In the genomic region with DNA sequence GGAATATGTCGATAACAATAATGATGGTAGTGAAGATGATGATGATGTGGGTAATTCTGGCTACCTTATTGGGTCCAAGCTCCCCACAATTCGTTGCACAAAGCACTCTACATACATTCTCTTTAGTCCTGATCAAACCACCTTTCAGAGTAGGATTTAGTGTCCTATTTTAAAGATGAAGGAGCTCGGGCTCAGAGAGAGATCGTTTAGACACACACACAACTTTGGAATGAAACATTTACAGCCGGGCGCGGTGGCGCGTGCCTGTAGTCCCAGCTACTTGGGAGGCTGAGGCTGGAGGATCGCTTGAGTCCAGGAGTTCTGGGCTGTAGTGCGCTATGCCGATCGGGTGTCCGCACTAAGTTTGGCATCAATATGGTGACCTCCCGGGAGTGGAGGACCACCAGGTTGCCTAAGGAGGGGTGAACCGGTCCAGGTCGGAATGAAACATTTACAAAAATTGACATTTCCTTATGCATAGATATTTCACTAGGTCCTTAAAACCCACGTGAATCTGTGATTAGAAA, we compare ENCODE assay signal across 2 cellular contexts.
TF ChIP-seq lines count a peak whose summit lies in the region.

No MANE protein-coding gene starts in this region.

TF ChIP-seq in A549, 52 proteins besides CTCF, POLR2A, EP300 and RAD21 (continued from another document):
- TF ChIP-seq MYC (IDR thresholded peaks at IDR 0.05; ENCODE audit: borderline replicate concordance, low read length), result no peak
- TF ChIP-seq, protein P1, sequence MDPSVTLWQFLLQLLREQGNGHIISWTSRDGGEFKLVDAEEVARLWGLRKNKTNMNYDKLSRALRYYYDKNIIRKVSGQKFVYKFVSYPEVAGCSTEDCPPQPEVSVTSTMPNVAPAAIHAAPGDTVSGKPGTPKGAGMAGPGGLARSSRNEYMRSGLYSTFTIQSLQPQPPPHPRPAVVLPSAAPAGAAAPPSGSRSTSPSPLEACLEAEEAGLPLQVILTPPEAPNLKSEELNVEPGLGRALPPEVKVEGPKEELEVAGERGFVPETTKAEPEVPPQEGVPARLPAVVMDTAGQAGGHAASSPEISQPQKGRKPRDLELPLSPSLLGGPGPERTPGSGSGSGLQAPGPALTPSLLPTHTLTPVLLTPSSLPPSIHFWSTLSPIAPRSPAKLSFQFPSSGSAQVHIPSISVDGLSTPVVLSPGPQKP (IDR thresholded peaks at IDR 0.05; ENCODE audit: low read depth, low read length), result no peak
- TF ChIP-seq HOXA7 (CRISPR knock-in tag; IDR thresholded peaks at IDR 0.05), result no peak
- TF ChIP-seq CBX8 (IDR thresholded peaks at IDR 0.05), result no peak
- TF ChIP-seq, protein P2, sequence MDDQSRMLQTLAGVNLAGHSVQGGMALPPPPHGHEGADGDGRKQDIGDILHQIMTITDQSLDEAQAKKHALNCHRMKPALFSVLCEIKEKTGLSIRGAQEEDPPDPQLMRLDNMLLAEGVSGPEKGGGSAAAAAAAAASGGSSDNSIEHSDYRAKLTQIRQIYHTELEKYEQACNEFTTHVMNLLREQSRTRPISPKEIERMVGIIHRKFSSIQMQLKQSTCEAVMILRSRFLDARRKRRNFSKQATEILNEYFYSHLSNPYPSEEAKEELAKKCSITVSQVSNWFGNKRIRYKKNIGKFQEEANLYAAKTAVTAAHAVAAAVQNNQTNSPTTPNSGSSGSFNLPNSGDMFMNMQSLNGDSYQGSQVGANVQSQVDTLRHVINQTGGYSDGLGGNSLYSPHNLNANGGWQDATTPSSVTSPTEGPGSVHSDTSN (IDR thresholded peaks at IDR 0.05), result no peak
- no peak for TF ChIP-seq CEBPB (IDR thresholded peaks at IDR 0.05)
- no peak for TF ChIP-seq BHLHE40 (IDR thresholded peaks at IDR 0.05; ENCODE audit: low read depth, low read length)
- no peak for TF ChIP-seq TP53 (CRISPR knock-in tag; IDR thresholded peaks at IDR 0.05)
- TF ChIP-seq MAFK (IDR thresholded peaks at IDR 0.05; ENCODE audit: partially characterized antibody), result no peak
- TF ChIP-seq TFCP2L1 (CRISPR knock-in tag; IDR thresholded peaks at IDR 0.05), result no peak
- no peak for TF ChIP-seq HEYL (CRISPR knock-in tag; IDR thresholded peaks at IDR 0.05)
- TF ChIP-seq SMC3 (IDR thresholded peaks at IDR 0.05), result no peak
- TF ChIP-seq ZNF302 (CRISPR knock-in tag; IDR thresholded peaks at IDR 0.05), result no peak
- TF ChIP-seq SREBF2 (IDR thresholded peaks at IDR 0.05), result no peak
- TF ChIP-seq RNF2 (IDR thresholded peaks at IDR 0.05; ENCODE audit: borderline replicate concordance, low read depth), result no peak
TF ChIP-seq in A549: peak in this region for 0.

TF ChIP-seq in HCT116, 20 proteins besides CTCF, POLR2A, EP300 and RAD21 (continued from another document):
- TF ChIP-seq SP1 (IDR thresholded peaks at IDR 0.05; ENCODE audit: low read depth), result no peak
- no peak for TF ChIP-seq POLR2AphosphoS5 (IDR thresholded peaks at IDR 0.05; ENCODE audit: low read depth, low read length)
- TF ChIP-seq, protein P3, sequence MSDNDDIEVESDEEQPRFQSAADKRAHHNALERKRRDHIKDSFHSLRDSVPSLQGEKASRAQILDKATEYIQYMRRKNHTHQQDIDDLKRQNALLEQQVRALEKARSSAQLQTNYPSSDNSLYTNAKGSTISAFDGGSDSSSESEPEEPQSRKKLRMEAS (IDR thresholded peaks at IDR 0.05), result no peak
- no peak for TF ChIP-seq ZFX (IDR thresholded peaks at IDR 0.05)
